Comparison of ENCODE assay signal across 1 cellular context in the genomic region with DNA sequence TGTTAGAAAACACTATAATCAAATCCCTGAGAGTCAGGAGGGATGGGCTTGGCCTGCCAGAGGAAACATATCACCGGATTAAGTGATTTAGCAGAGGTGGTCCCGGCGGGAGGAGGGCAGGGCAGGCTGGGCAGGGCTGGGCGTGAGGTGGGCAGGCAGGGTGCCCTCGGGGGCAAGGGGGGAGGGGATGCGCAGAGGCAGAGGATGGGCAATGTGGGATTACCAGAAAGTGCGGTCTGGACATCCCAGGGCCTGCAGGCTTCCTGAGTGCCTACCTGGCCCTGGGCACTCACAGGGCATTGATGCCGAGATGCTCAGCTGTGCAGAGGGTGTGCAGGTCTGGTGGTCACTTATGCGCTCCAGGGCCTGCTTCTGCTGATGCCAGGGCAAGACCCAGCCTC.
TF ChIP-seq lines count a peak whose summit lies in the region.

No MANE protein-coding gene starts in this region.

TF ChIP-seq in SK-N-SH, 30 proteins besides CTCF, POLR2A, EP300 and RAD21 (continued from another document):
- TF ChIP-seq, protein P1, sequence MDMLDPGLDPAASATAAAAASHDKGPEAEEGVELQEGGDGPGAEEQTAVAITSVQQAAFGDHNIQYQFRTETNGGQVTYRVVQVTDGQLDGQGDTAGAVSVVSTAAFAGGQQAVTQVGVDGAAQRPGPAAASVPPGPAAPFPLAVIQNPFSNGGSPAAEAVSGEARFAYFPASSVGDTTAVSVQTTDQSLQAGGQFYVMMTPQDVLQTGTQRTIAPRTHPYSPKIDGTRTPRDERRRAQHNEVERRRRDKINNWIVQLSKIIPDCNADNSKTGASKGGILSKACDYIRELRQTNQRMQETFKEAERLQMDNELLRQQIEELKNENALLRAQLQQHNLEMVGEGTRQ (IDR thresholded peaks at IDR 0.05; ENCODE audit: borderline replicate concordance, low read depth, low read length), result no peak
- TF ChIP-seq TCF12 (IDR thresholded peaks at IDR 0.05) (no peak), RFX5 (IDR thresholded peaks at IDR 0.05; ENCODE audit: low read length) (no peak), SMC3 (IDR thresholded peaks at IDR 0.05; ENCODE audit: low read depth, low read length) (no peak), NFIC (IDR thresholded peaks at IDR 0.05; ENCODE audit: borderline replicate concordance) (no peak), TEAD4 (IDR thresholded peaks at IDR 0.05; ENCODE audit: borderline replicate concordance, insufficient read depth) (no peak), YY1 (IDR thresholded peaks at IDR 0.05; ENCODE audit: low read depth) (no peak), JUND (IDR thresholded peaks at IDR 0.05) (no peak), FOXJ3 (CRISPR knock-in tag; IDR thresholded peaks at IDR 0.05) (no peak), GATA2 (CRISPR knock-in tag; IDR thresholded peaks at IDR 0.05) (no peak), MXI1 (IDR thresholded peaks at IDR 0.05; ENCODE audit: low read depth, low read length) (no peak), GABPA (IDR thresholded peaks at IDR 0.05; ENCODE audit: low read depth) (no peak), TAF1 (IDR thresholded peaks at IDR 0.05; ENCODE audit: borderline replicate concordance, low read depth, low read length) (no peak), CHD2 (IDR thresholded peaks at IDR 0.05; ENCODE audit: low read length, partially characterized antibody) (no peak), FOSL2 (IDR thresholded peaks at IDR 0.05; ENCODE audit: borderline replicate concordance, low read depth) (no peak)
